1 cellular context compared by ENCODE assay signal in genomic region chr10:88911121-88911520, GRCh38.
TF ChIP-seq lines count a peak whose summit lies in the region.

No MANE protein-coding gene starts in this region.

TF ChIP-seq in GM23338, 12 proteins besides CTCF, POLR2A, EP300 and RAD21 (continued from another document):
- no peak for TF ChIP-seq REST (IDR thresholded peaks at IDR 0.05; ENCODE audit: unreplicated experiment)
- TF ChIP-seq NANOG (IDR thresholded peaks at IDR 0.05; ENCODE audit: borderline replicate concordance) = no peak
- TF ChIP-seq POLR2AphosphoS5 (IDR thresholded peaks at IDR 0.05; ENCODE audit: low read depth) = no peak
- no peak for TF ChIP-seq ZNF114 (CRISPR knock-in tag; IDR thresholded peaks at IDR 0.05)
- TF ChIP-seq CREB1 (CRISPR knock-in tag; IDR thresholded peaks at IDR 0.05; ENCODE audit: low read depth) = no peak
- no peak for TF ChIP-seq JUNB (IDR thresholded peaks at IDR 0.05; ENCODE audit: unreplicated experiment)
- no peak for TF ChIP-seq ZNF331 (CRISPR knock-in tag; IDR thresholded peaks at IDR 0.05; ENCODE audit: low read depth)
- no peak for TF ChIP-seq EZH2phosphoT487 (IDR thresholded peaks at IDR 0.05; ENCODE audit: unreplicated experiment)
- no peak for TF ChIP-seq STAT1 (IDR thresholded peaks at IDR 0.05; ENCODE audit: unreplicated experiment)
- TF ChIP-seq ETS1 (IDR thresholded peaks at IDR 0.05) = no peak
- TF ChIP-seq EZH2 (IDR thresholded peaks at IDR 0.05; ENCODE audit: low read depth, unreplicated experiment) = no peak
